In genomic region chr2:73979686-73980085, GRCh38 we compare ENCODE assay signal across 1 cellular context.
TF ChIP-seq lines count a peak whose summit lies in the region.

No MANE protein-coding gene starts in this region.

TF ChIP-seq in IMR-90, 13 proteins besides CTCF, POLR2A, EP300 and RAD21 (continued from another document):
- TF ChIP-seq USF2 (IDR thresholded peaks at IDR 0.05; ENCODE audit: low read depth, low read length) (no peak), CHD1 (IDR thresholded peaks at IDR 0.05; ENCODE audit: low read depth, low read length) (no peak), NFE2L2 (IDR thresholded peaks at IDR 0.05; ENCODE audit: low read depth, low read length) (no peak), BHLHE40 (IDR thresholded peaks at IDR 0.05; ENCODE audit: low read depth, low read length) (peak; percentile 95), MXI1 (IDR thresholded peaks at IDR 0.05; ENCODE audit: borderline replicate concordance, low read depth, low read length) (peak; percentile 55; the same call in 1 of the 2 replicates), CEBPB (IDR thresholded peaks at IDR 0.05; ENCODE audit: low read depth, low read length) (peak; percentile 96), ELK1 (IDR thresholded peaks at IDR 0.05; ENCODE audit: borderline replicate concordance, low read depth, low read length) (no peak), RFX5 (IDR thresholded peaks at IDR 0.05; ENCODE audit: low read depth, low read length) (no peak), MAFK (IDR thresholded peaks at IDR 0.05; ENCODE audit: low read depth, low read length) (no peak)
